ENCODE assay signal across 28 cellular contexts in the genomic region with DNA sequence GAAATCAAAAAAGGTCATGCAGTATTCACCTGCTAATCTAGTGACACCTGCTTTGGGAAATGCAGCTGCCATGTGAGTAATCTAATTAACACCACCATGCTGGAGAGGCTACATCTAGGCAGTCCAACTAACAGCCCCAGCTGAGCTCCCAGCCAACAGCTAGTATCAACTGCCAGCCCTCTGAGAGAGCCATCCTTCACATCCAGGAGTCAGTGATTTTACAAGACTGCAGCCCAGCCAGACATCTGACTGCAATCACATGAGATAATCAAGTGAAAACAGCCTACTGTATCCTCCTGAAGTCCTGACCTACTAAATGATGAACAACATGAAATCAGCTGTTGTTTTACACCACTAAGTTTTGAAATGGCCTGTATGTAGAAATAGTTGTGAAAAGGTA.
DNase-seq lines count a peak whose midpoint lies in the region; ATAC-seq and TF ChIP-seq lines count a peak whose summit lies in the region.
"Had no signal": no experiment of that assay in that cellular context is flagged by ENCODE, and none has a peak within 500 bp of the region (broad histone marks: within the 10 kb centered on the region; RNA-seq: fewer than 3 reads in every experiment).

No MANE protein-coding gene starts in this region.

- peak in 1 of 2 donors; percentile 34 for ATAC-seq in left cardiac atrium
- ATAC-seq in stimulated activated memory B cell treated with anti-CD40 and anti-IgM and Interleukin-4, amounts not matched to agents 10 μg/mL and 1 μg/mL and 100 μg/mL, for 72 hours = no peak
- ATAC-seq: activated CD8-positive, alpha-beta T cell treated with anti-CD3 and anti-CD28 coated beads for 36 hours; effector memory CD8-positive, alpha-beta T cell; GM12878; stimulated activated naive B cell treated with anti-CD40 and anti-IgM and Interleukin-4, amounts not matched to agents 10 μg/mL and 1 μg/mL and 100 μg/mL, for 72 hours had no signal

- H3K27ac ChIP-seq in left ventricle myocardium inferior (replicated peaks) (no peak overlapping the region), skeletal muscle tissue (ENCODE audit: low read depth, low read length) (peak overlapping the region; percentile 13), tibial nerve (no peak overlapping the region), caudate nucleus (ENCODE audit: low read depth, low read length) (no peak overlapping the region)
- H3K27ac ChIP-seq: ascending aorta; BLaER1 treated with 17β-estradiol and CSF1 and Interleukin-3, amounts not matched to agents 10 nM and 100 nM; cardiac muscle cell; coronary artery; parathyroid adenoma; sigmoid colon had no signal

- no peak for TF ChIP-seq EP300 in tibial nerve (IDR thresholded peaks at IDR 0.05)

- peak; percentile 14 for DNase-seq in left cardiac atrium
- DNase-seq in left ventricle myocardium inferior = no peak
- DNase-seq in NCI-H2107 treated with DMSO at 0.1 percent for 48 hours (lab: John Stamatoyannopoulos, UW; ENCODE audit: unreplicated experiment) = peak; percentile 53
- DNase-seq in SHP77 (lab: John Stamatoyannopoulos, UW) = peak; percentile 29 to 54
- DNase-seq in tibial nerve (ENCODE audit: low spot score in 2 of 2) = no peak
- DNase-seq in caudate nucleus (lab: John Stamatoyannopoulos, UW) = no peak
- DNase-seq: activated CD4-positive, alpha-beta T cell treated with anti-CD3 and anti-CD28 coated beads for 1 hour; activated CD8-positive, alpha-beta T cell treated with anti-CD3 and anti-CD28 coated beads for 36 hours; activated naive CD8-positive, alpha-beta T cell treated with anti-CD3 and anti-CD28 coated beads for 36 hours; effector memory CD8-positive, alpha-beta T cell; erythroblast; HCEC 1CT; NCI-H1694; NCI-H526; RPMI8226; sigmoid colon; stimulated activated CD4-positive, alpha-beta T cell treated with anti-CD3 and anti-CD28 coated beads, Interleukin-4, amount 100 ng/mL, for 4 hours; stimulated activated naive B cell treated with anti-CD40 and anti-IgM and Interleukin-4, amounts not matched to agents 10 μg/mL and 1 μg/mL and 100 μg/mL, for 72 hours; T-helper 2 cell had no signal

- no peak overlapping the region for H3K9ac ChIP-seq in skeletal muscle tissue (ENCODE audit: low read depth in 1 of 3, low read length in 3 of 3)
- H3K9ac ChIP-seq: BLaER1 treated with 17β-estradiol and CSF1 and Interleukin-3, amounts not matched to agents 10 nM and 100 nM; parathyroid adenoma had no signal

- no peaks in the 10 kb centered on the region for H3K27me3 ChIP-seq in left ventricle myocardium inferior (ENCODE audit: low read depth)
- H3K27me3 ChIP-seq in skeletal muscle tissue (ENCODE audit: control insufficient read depth in 3 of 3, insufficient read depth in 3 of 3, low read length in 3 of 3) = no peaks in the 10 kb centered on the region
- H3K27me3 ChIP-seq in tibial nerve = no peaks in the 10 kb centered on the region
- H3K27me3 ChIP-seq: ascending aorta; BLaER1 treated with 17β-estradiol and CSF1 and Interleukin-3, amounts not matched to agents 10 nM and 100 nM; cardiac muscle cell; sigmoid colon had no signal

- H3K36me3 ChIP-seq in left ventricle myocardium inferior (no peaks in the 10 kb centered on the region), skeletal muscle tissue (ENCODE audit: control insufficient read depth in 3 of 3, insufficient read depth in 3 of 3, low read length in 3 of 3) (peaks cover 0 to 3% (median 0%) of the 10 kb centered on the region in 3 donors), tibial nerve (no peaks in the 10 kb centered on the region)
- H3K36me3 ChIP-seq: ascending aorta; BLaER1 treated with 17β-estradiol and CSF1 and Interleukin-3, amounts not matched to agents 10 nM and 100 nM; cardiac muscle cell; sigmoid colon had no signal

- no peaks in the 10 kb centered on the region for H3K36me3 Mint-ChIP-seq in stimulated activated memory B cell treated with anti-CD40 and anti-IgM and Interleukin-4, amounts not matched to agents 10 μg/mL and 1 μg/mL and 100 μg/mL, for 72 hours
- H3K36me3 Mint-ChIP-seq: activated naive CD8-positive, alpha-beta T cell treated with anti-CD3 and anti-CD28 coated beads for 36 hours; IgD-negative memory B cell; stimulated activated naive B cell treated with anti-CD40 and anti-IgM and Interleukin-4, amounts not matched to agents 10 μg/mL and 1 μg/mL and 100 μg/mL, for 72 hours had no signal

- TF ChIP-seq CTCF in left ventricle myocardium inferior (IDR thresholded peaks at IDR 0.05; ENCODE audit: borderline replicate concordance) (no peak), tibial nerve (IDR thresholded peaks at IDR 0.05) (no peak)

- H3K9me3 ChIP-seq in left ventricle myocardium inferior (replicated peaks) = no peaks in the 10 kb centered on the region
- H3K9me3 ChIP-seq in skeletal muscle tissue (ENCODE audit: control insufficient read depth in 3 of 3, low read length in 3 of 3) = no peaks in the 10 kb centered on the region
- H3K9me3 ChIP-seq in tibial nerve = no peaks in the 10 kb centered on the region
- H3K9me3 ChIP-seq: ascending aorta; BLaER1 treated with 17β-estradiol and CSF1 and Interleukin-3, amounts not matched to agents 10 nM and 100 nM; sigmoid colon had no signal

- no peaks in the 10 kb centered on the region for H3K9me3 Mint-ChIP-seq in stimulated activated memory B cell treated with anti-CD40 and anti-IgM and Interleukin-4, amounts not matched to agents 10 μg/mL and 1 μg/mL and 100 μg/mL, for 72 hours
- H3K9me3 Mint-ChIP-seq: activated CD8-positive, alpha-beta T cell treated with anti-CD3 and anti-CD28 coated beads for 36 hours; activated naive CD8-positive, alpha-beta T cell treated with anti-CD3 and anti-CD28 coated beads for 36 hours; IgD-negative memory B cell; stimulated activated naive B cell treated with anti-CD40 and anti-IgM and Interleukin-4, amounts not matched to agents 10 μg/mL and 1 μg/mL and 100 μg/mL, for 72 hours had no signal

- no peaks in the 10 kb centered on the region for H3K4me1 Mint-ChIP-seq in stimulated activated memory B cell treated with anti-CD40 and anti-IgM and Interleukin-4, amounts not matched to agents 10 μg/mL and 1 μg/mL and 100 μg/mL, for 72 hours
- H3K4me1 Mint-ChIP-seq: activated naive CD8-positive, alpha-beta T cell treated with anti-CD3 and anti-CD28 coated beads for 36 hours; IgD-negative memory B cell; stimulated activated naive B cell treated with anti-CD40 and anti-IgM and Interleukin-4, amounts not matched to agents 10 μg/mL and 1 μg/mL and 100 μg/mL, for 72 hours had no signal

- H3K27ac Mint-ChIP-seq in stimulated activated memory B cell treated with anti-CD40 and anti-IgM and Interleukin-4, amounts not matched to agents 10 μg/mL and 1 μg/mL and 100 μg/mL, for 72 hours = no peak overlapping the region
- H3K27ac Mint-ChIP-seq: activated CD8-positive, alpha-beta T cell treated with anti-CD3 and anti-CD28 coated beads for 36 hours; activated naive CD8-positive, alpha-beta T cell treated with anti-CD3 and anti-CD28 coated beads for 36 hours; effector memory CD8-positive, alpha-beta T cell; IgD-negative memory B cell; stimulated activated naive B cell treated with anti-CD40 and anti-IgM and Interleukin-4, amounts not matched to agents 10 μg/mL and 1 μg/mL and 100 μg/mL, for 72 hours had no signal

- TF ChIP-seq POLR2A in tibial nerve (IDR thresholded peaks at IDR 0.05) = no peak

- H3K4me3 ChIP-seq in left ventricle myocardium inferior = no peak overlapping the region
- H3K4me3 ChIP-seq in skeletal muscle tissue (ENCODE audit: low read length in 3 of 3) = no peak overlapping the region
- H3K4me3 ChIP-seq in tibial nerve = no peak overlapping the region
- H3K4me3 ChIP-seq: ascending aorta; BLaER1 treated with 17β-estradiol and CSF1 and Interleukin-3, amounts not matched to agents 10 nM and 100 nM; cardiac muscle cell; coronary artery; GM12878; sigmoid colon had no signal

- H3K4me1 ChIP-seq in left ventricle myocardium inferior (no peaks in the 10 kb centered on the region), skeletal muscle tissue (ENCODE audit: control insufficient read depth in 3 of 3, insufficient read depth in 3 of 3, low read length in 3 of 3) (peaks cover 0 to 3% (median 0%) of the 10 kb centered on the region in 3 donors), tibial nerve (no peaks in the 10 kb centered on the region)
- H3K4me1 ChIP-seq: ascending aorta; BLaER1 treated with 17β-estradiol and CSF1 and Interleukin-3, amounts not matched to agents 10 nM and 100 nM; parathyroid adenoma; sigmoid colon had no signal

- intact Hi-C loops in left cardiac atrium (cut with DNase I) (no loop called here), left ventricle myocardium inferior (cut with micrococcal nuclease) (no loop called here)

- no peaks in the 10 kb centered on the region for H3K27me3 Mint-ChIP-seq in stimulated activated memory B cell treated with anti-CD40 and anti-IgM and Interleukin-4, amounts not matched to agents 10 μg/mL and 1 μg/mL and 100 μg/mL, for 72 hours
- H3K27me3 Mint-ChIP-seq: activated CD8-positive, alpha-beta T cell treated with anti-CD3 and anti-CD28 coated beads for 36 hours; activated naive CD8-positive, alpha-beta T cell treated with anti-CD3 and anti-CD28 coated beads for 36 hours; effector memory CD8-positive, alpha-beta T cell; IgD-negative memory B cell; stimulated activated naive B cell treated with anti-CD40 and anti-IgM and Interleukin-4, amounts not matched to agents 10 μg/mL and 1 μg/mL and 100 μg/mL, for 72 hours had no signal

- H3K4me3 Mint-ChIP-seq in stimulated activated memory B cell treated with anti-CD40 and anti-IgM and Interleukin-4, amounts not matched to agents 10 μg/mL and 1 μg/mL and 100 μg/mL, for 72 hours = no peak overlapping the region
- H3K4me3 Mint-ChIP-seq: activated CD8-positive, alpha-beta T cell treated with anti-CD3 and anti-CD28 coated beads for 36 hours; activated naive CD8-positive, alpha-beta T cell treated with anti-CD3 and anti-CD28 coated beads for 36 hours; effector memory CD8-positive, alpha-beta T cell; IgD-negative memory B cell; stimulated activated naive B cell treated with anti-CD40 and anti-IgM and Interleukin-4, amounts not matched to agents 10 μg/mL and 1 μg/mL and 100 μg/mL, for 72 hours had no signal

Comparison
In these comparisons a context has a peak if more than half of its experiments do, and no peak if none do; other contexts are left out.
1. DNase-seq: peak in left cardiac atrium (single experiment), NCI-H2107 treated with DMSO at 0.1 percent for 48 hours (single experiment) and SHP77 (2 of 2); none in left ventricle myocardium inferior (single experiment), tibial nerve (0 of 2) and caudate nucleus (0 of 61).